In genomic region chr1:197011614-197012013, GRCh38 we compare ENCODE assay signal across 10 cellular contexts. TPM values are rescaled to one million over a fixed set of nuclear protein-coding genes. Genes with fewer than 3 reads are reported as not detected.
"Had no signal": no experiment of that assay in that cellular context is flagged by ENCODE, and none has a peak within 500 bp of the region (broad histone marks: within the 10 kb centered on the region; RNA-seq: fewer than 3 reads in every experiment).

No MANE protein-coding gene starts in this region.

- H2AFZ ChIP-seq: GM23338 had no signal

- ATAC-seq: GM23338, HCT116 had no signal

- H3K4me1 ChIP-seq: HAP-1 had no signal

- H3K36me3 ChIP-seq: HAP-1 had no signal

- H3K9ac ChIP-seq: KMS-11 had no signal

- H3K4me1 Mint-ChIP-seq: GM23338 had no signal

- H3K4me3 Mint-ChIP-seq: GM23338 had no signal

- FAIRE-seq: HTR-8/SVneo had no signal

- H3K27ac ChIP-seq: KMS-11 had no signal

- H3K27ac Mint-ChIP-seq: GM23338 had no signal

- H3K4me2 ChIP-seq: GM23338, KMS-11 had no signal

- DNase-seq: H7, IMR-90, KBM-7 had no signal

- H3K9me3 ChIP-seq: HAP-1 had no signal

- H3K4me3 ChIP-seq: GM23338, HAP-1 had no signal

RNA-seq across cellular contexts. Expression of gene CFHR5, which starts 34.3 kb away (rescaled TPM):
- total RNA-seq: GM23338, H4, H7, HT-29, IMR-90 had no signal
- polyA plus RNA-seq: GM23338, IMR-90 had no signal

RNA-seq across cellular contexts. Expression of gene F13B, which starts 55.4 kb away (rescaled TPM):
- total RNA-seq: GM23338, H4, H7, IMR-90 had no signal
- polyA plus RNA-seq: GM23338, IMR-90 had no signal
